ENCODE assay signal across 19 cellular contexts in genomic region chr3:6249679-6250078, GRCh38.
DNase-seq lines count a peak whose midpoint lies in the region; ATAC-seq and TF ChIP-seq lines count a peak whose summit lies in the region.
"Had no signal": no experiment of that assay in that cellular context is flagged by ENCODE, and none has a peak within 500 bp of the region (broad histone marks: within the 10 kb centered on the region; RNA-seq: fewer than 3 reads in every experiment).

No MANE protein-coding gene starts in this region.

- no peaks in the 10 kb centered on the region for H3K27me3 ChIP-seq in GM23248 (replicated peaks; ENCODE audit: insufficient read depth)
- H3K27me3 ChIP-seq: cardiac muscle cell had no signal

- peak; percentile 64 for ATAC-seq in GM19023 (IDR thresholded peaks at IDR 0.05; ENCODE audit: unreplicated experiment)
- peak; percentile 73 for ATAC-seq in HG02610 (IDR thresholded peaks at IDR 0.05; ENCODE audit: unreplicated experiment)
- peak; percentile 45 for ATAC-seq in HG03442 (IDR thresholded peaks at IDR 0.05; ENCODE audit: unreplicated experiment)
- no peak for ATAC-seq in omental fat pad (ENCODE audit: low FRiP score)
- ATAC-seq: activated naive CD4-positive, alpha-beta T cell treated with anti-CD3 and anti-CD28 coated beads, Interleukin-2, amount 50 U/mL, for 72 hours; Panc1; right cardiac atrium had no signal

- H3F3A ChIP-seq in GM23248 (ENCODE audit: insufficient read depth), result no peaks in the 10 kb centered on the region

- H3K4me1 ChIP-seq in GM23248 (ENCODE audit: insufficient read depth), result no peaks in the 10 kb centered on the region

- no peaks in the 10 kb centered on the region for H3K9me2 ChIP-seq in GM23248 (ENCODE audit: insufficient read depth)

- no peaks in the 10 kb centered on the region for H3K79me2 ChIP-seq in GM23248 (ENCODE audit: insufficient read depth)

- no peak overlapping the region for H3K4me3 ChIP-seq in GM23248
- H3K4me3 ChIP-seq: cardiac muscle cell had no signal

- no peak overlapping the region for H3K27ac Mint-ChIP-seq in chondrocyte (ENCODE audit: unreplicated experiment)
- H3K27ac Mint-ChIP-seq: activated naive CD4-positive, alpha-beta T cell treated with anti-CD3 and anti-CD28 coated beads, Interleukin-2, amount 50 U/mL, for 72 hours had no signal

- no peak overlapping the region for H3K27ac ChIP-seq in GM23248
- H3K27ac ChIP-seq: C4-2B, cardiac muscle cell had no signal

- no peaks in the 10 kb centered on the region for H3K4me1 Mint-ChIP-seq in chondrocyte (ENCODE audit: low read depth)

- H3K4me2 ChIP-seq in GM23248 (ENCODE audit: unreplicated experiment), result no peak overlapping the region

- H3K36me3 Mint-ChIP-seq in chondrocyte (ENCODE audit: low read depth), result no peaks in the 10 kb centered on the region
- H3K36me3 Mint-ChIP-seq: activated naive CD4-positive, alpha-beta T cell treated with anti-CD3 and anti-CD28 coated beads, Interleukin-2, amount 50 U/mL, for 72 hours had no signal

- in situ Hi-C loops in GM23248 (cut with MboI), result no loop called here

- 20 to 38% methylated on average over 3 of the region's 3 CpGs for WGBS in GM23248 (ENCODE audit: low coverage in 1 of 2, low lambda C conversion rate in 2 of 2, missing lambda C conversion rate in 2 of 2), 2 experiments

- no peak overlapping the region for H3K9ac ChIP-seq in GM23248

- no peaks in the 10 kb centered on the region for H3K27me3 Mint-ChIP-seq in chondrocyte (ENCODE audit: low read depth)

- H3K4me3 Mint-ChIP-seq in chondrocyte (ENCODE audit: unreplicated experiment), result no peak overlapping the region

- no peaks in the 10 kb centered on the region for H3K9me3 ChIP-seq in GM23248 (ENCODE audit: low read depth)

- H3K36me3 ChIP-seq in GM23248 (ENCODE audit: low read depth), result no peaks in the 10 kb centered on the region
- H3K36me3 ChIP-seq: cardiac muscle cell had no signal

- peaks cover 8% of the 10 kb centered on the region for H3K9me3 Mint-ChIP-seq in chondrocyte (ENCODE audit: low read depth)

- H4K20me1 ChIP-seq in GM23248 (ENCODE audit: insufficient read depth), result no peaks in the 10 kb centered on the region

- TF ChIP-seq CTCF in omental fat pad (IDR thresholded peaks at IDR 0.05) (no peak), chondrocyte (IDR thresholded peaks at IDR 0.05) (no peak)

- H2AFZ ChIP-seq in GM23248, result no peak overlapping the region

- DNase-seq in omental fat pad (ENCODE audit: low spot score), result no peak
- DNase-seq in chondrocyte (ENCODE audit: low spot score), result no peak
- DNase-seq in GM23248, result no peak
- DNase-seq in activated effector memory CD4-positive, alpha-beta T cell treated with anti-CD3 and anti-CD28 coated beads, Interleukin-2, amount 50 U/mL, for 16 hours, result no peak
- DNase-seq: activated CD4-positive, CD25-positive, alpha-beta regulatory T cell; activated CD8-positive, alpha-beta memory T cell treated with anti-CD3 and anti-CD28 coated beads, Interleukin-2, amount 50 U/mL, for 4 hours; DMS79 treated with DMSO at 0.1 percent for 48 hours; foreskin melanocyte; mammary epithelial cell; NCI-H1092 treated with DMSO at 0.1 percent for 48 hours; right cardiac atrium; stimulated activated CD4-positive, alpha-beta T cell treated with anti-CD3 and anti-CD28 coated beads, Interleukin-4, amount 100 ng/mL, for 1 hour had no signal
